In the genomic region with DNA sequence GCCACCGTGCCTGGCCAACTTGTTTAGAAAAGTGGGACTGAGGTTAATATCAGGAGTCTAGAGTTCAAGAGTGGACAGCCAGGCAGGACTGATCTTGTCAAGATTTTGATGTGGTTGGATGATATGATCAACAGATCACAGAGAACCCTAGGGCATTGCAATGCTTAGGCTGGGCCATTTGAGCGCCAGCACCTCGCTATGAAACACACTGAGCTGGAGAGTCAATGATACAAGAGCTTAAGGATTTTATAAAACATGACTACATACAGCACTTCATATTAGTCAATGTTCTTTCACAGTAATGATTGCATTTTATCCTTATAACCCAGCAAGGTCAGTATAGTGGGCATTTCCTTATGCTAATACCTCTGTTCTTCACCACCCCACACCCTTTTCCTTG, we compare ENCODE assay signal across 17 cellular contexts. TPM values are rescaled to one million over a fixed set of nuclear protein-coding genes. Genes with fewer than 3 reads are reported as not detected.
DNase-seq lines count a peak whose midpoint lies in the region; ATAC-seq and TF ChIP-seq lines count a peak whose summit lies in the region.
"Had no signal": no experiment of that assay in that cellular context is flagged by ENCODE, and none has a peak within 500 bp of the region (broad histone marks: within the 10 kb centered on the region; RNA-seq: fewer than 3 reads in every experiment).

No MANE protein-coding gene starts in this region.

- DNase-seq in breast epithelium (ENCODE audit: low spot score in 2 of 2): no peak
- DNase-seq in MCF 10A (ENCODE audit: unreplicated experiment): no peak
- peak; percentile 60 for DNase-seq in epithelial cell of esophagus (ENCODE audit: low read depth)
- no peak for DNase-seq in neural crest cell (ENCODE audit: low read depth, low spot score)
- no peak for DNase-seq in vagina (ENCODE audit: extremely low spot score in 2 of 2)
- DNase-seq in NOMO-1 (lab: John Stamatoyannopoulos, UW; ENCODE audit: unreplicated experiment in 2 of 2): no peak
- DNase-seq in stimulated activated CD8-positive, alpha-beta memory T cell treated with anti-CD3 and anti-CD28 coated beads, Interleukin-4, amount 100 ng/mL, for 48 hours: no peak
- DNase-seq: MV-4-11, NCI-H1436, NCI-H2081, NCI-H510A treated with DMSO at 0.1 percent for 48 hours, RPMI8226 had no signal

- no peaks in the 10 kb centered on the region for H3K27me3 Mint-ChIP-seq in MCF 10A (ENCODE audit: insufficient read depth, unreplicated experiment)
- H3K27me3 Mint-ChIP-seq in neural crest cell (ENCODE audit: low read depth): peaks cover 19% of the 10 kb centered on the region

- intact Hi-C loops in breast epithelium (cut with DNase I; ENCODE audit: low total_unique reads): no loop called here
- intact Hi-C loops in MCF 10A (cut with micrococcal nuclease): no loop called here
- intact Hi-C loops in vagina (cut with DNase I): no loop called here

- peaks cover 27% of the 10 kb centered on the region for H3K4me1 Mint-ChIP-seq in MCF 10A (ENCODE audit: insufficient read depth, unreplicated experiment)
- H3K4me1 Mint-ChIP-seq in neural crest cell: peaks cover 76% of the 10 kb centered on the region

- H3K4me3 Mint-ChIP-seq in MCF 10A (ENCODE audit: unreplicated experiment) (no peak overlapping the region), neural crest cell (no peak overlapping the region)
- H3K4me3 Mint-ChIP-seq: CD14-positive monocyte had no signal

- no peak overlapping the region for H3K27ac Mint-ChIP-seq in MCF 10A (ENCODE audit: low read depth, unreplicated experiment)
- H3K27ac Mint-ChIP-seq in neural crest cell (ENCODE audit: unreplicated experiment): peak overlapping the region; percentile 51

- H3K27me3 ChIP-seq in breast epithelium: no peaks in the 10 kb centered on the region
- no peaks in the 10 kb centered on the region for H3K27me3 ChIP-seq in vagina

- H3K36me3 Mint-ChIP-seq in MCF 10A (ENCODE audit: insufficient read depth, unreplicated experiment) (no peaks in the 10 kb centered on the region), neural crest cell (ENCODE audit: low read depth) (no peaks in the 10 kb centered on the region)
- H3K36me3 Mint-ChIP-seq: CD14-positive monocyte had no signal

- TF ChIP-seq CTCF in breast epithelium (IDR thresholded peaks at IDR 0.05) (no peak), MCF 10A (IDR thresholded peaks at IDR 0.05; ENCODE audit: unreplicated experiment) (no peak), epithelial cell of esophagus (IDR thresholded peaks at IDR 0.05; ENCODE audit: insufficient read depth, low read depth, low read length, missing control alignments) (no peak), neural crest cell (conservative IDR thresholded peaks at IDR 0.05) (no peak), vagina (IDR thresholded peaks at IDR 0.05) (no peak)

- ATAC-seq in HG02973 (IDR thresholded peaks at IDR 0.05; ENCODE audit: unreplicated experiment): no peak
- ATAC-seq: GM12878 had no signal

- H3K36me3 ChIP-seq in breast epithelium: no peaks in the 10 kb centered on the region
- no peaks in the 10 kb centered on the region for H3K36me3 ChIP-seq in vagina
- H3K36me3 ChIP-seq: HAP-1 had no signal

- POLR2A ChIA-PET in MCF 10A (lab: Yijun Ruan, JAX): interaction anchor here (0.6 to 1.5 kb wide), 3 partner anchors 14 to 232 kb away, joined by 3 to 6 read pairs (median 3); no protein-coding TSS in a partner anchor

- CTCF ChIA-PET in MCF 10A (lab: Yijun Ruan, JAX): interaction anchor here (0.6 to 6.4 kb wide), 6 partner anchors 10 to 240 kb away, joined by 3 to 67 read pairs (median 5); partner anchors contain the start of genes MICAL3 and PEX26

- H3K4me3 ChIP-seq in breast epithelium: no peak overlapping the region
- H3K4me3 ChIP-seq in epithelial cell of esophagus (ENCODE audit: low read length): no peak overlapping the region
- H3K4me3 ChIP-seq in vagina: no peak overlapping the region
- H3K4me3 ChIP-seq: GM12878, HAP-1 had no signal

- TF ChIP-seq POLR2A in breast epithelium (IDR thresholded peaks at IDR 0.05) (no peak), vagina (IDR thresholded peaks at IDR 0.05) (no peak)

- H3K9me3 ChIP-seq in breast epithelium (no peaks in the 10 kb centered on the region), vagina (no peaks in the 10 kb centered on the region)
- H3K9me3 ChIP-seq: HAP-1 had no signal

- H3K9me3 Mint-ChIP-seq in MCF 10A (ENCODE audit: unreplicated experiment) (no peaks in the 10 kb centered on the region), neural crest cell (peaks cover 2% of the 10 kb centered on the region)

- no TSS peak for BruUV-seq in MCF 10A (replicated peaks; lab: Mats Ljungman, UMichigan)

- H3K4me1 ChIP-seq in breast epithelium (no peaks in the 10 kb centered on the region), vagina (peaks cover 11% of the 10 kb centered on the region)
- H3K4me1 ChIP-seq: HAP-1 had no signal

- peak overlapping the region; percentile 74 to 76 for H3K27ac ChIP-seq in breast epithelium
- peak overlapping the region; percentile 55 for H3K27ac ChIP-seq in vagina

RNA-seq across cellular contexts. Expression of gene PEX26, which starts 15.4 kb away (rescaled TPM):
- total RNA-seq in breast epithelium (10 to 100 TPM; 18.7 to 22.2 (median 19.2) TPM), MCF 10A (2022) (41.0 and 47.1 TPM in 2 replicates), neural crest cell (44.9 and 46.0 TPM in 2 replicates), vagina (25.5 TPM)

RNA-seq across cellular contexts. Expression of gene MICAL3, which starts 38.1 kb away (rescaled TPM):
- 10 to 100 TPM; 19.5 to 42.3 (median 34.8) TPM for total RNA-seq in breast epithelium
- total RNA-seq in MCF 10A (2022): 54.1 and 62.1 TPM in 2 replicates
- 84.5 and 87.1 TPM in 2 replicates for total RNA-seq in neural crest cell
- 35.1 TPM for total RNA-seq in vagina

RNA-seq across cellular contexts. Expression of gene TUBA8, which starts 48.2 kb away (rescaled TPM):
- total RNA-seq in breast epithelium (10 to 100 TPM in 1 of 3 donors, 1 to 10 TPM in 2; 1.6 to 14.7 (median 2.9) TPM), MCF 10A (2022) (0.66 TPM in 1 of 2 replicates, not detected in the other), neural crest cell (2.0 and 2.8 TPM in 2 replicates), vagina (5.6 TPM)
- total RNA-seq: G401 had no signal
